In genomic region chr22:18095101-18095805, GRCh38 we compare ENCODE assay signal across 1 cellular context.
A peak's percentile ranks its signal among the peaks of the same experiment; 100 is the strongest.
TF ChIP-seq lines count a peak whose summit lies in the region.

No MANE protein-coding gene starts in this region.

TF ChIP-seq in GM12878, 131 proteins besides CTCF, POLR2A, EP300 and RAD21:
- TF ChIP-seq TCF3 (IDR thresholded peaks at IDR 0.05; ENCODE audit: borderline replicate concordance, insufficient read depth, low read depth, low read length) (no peak), ZNF384 (IDR thresholded peaks at IDR 0.05; ENCODE audit: borderline replicate concordance, low read depth, low read length) (peak; percentile 17; the same call in 1 of the 2 replicates)
TF ChIP-seq in GM12878: peak in this region for 1.
